ENCODE assay signal across 19 cellular contexts in genomic region chr16:86181526-86181925, GRCh38.
A peak's percentile ranks its signal among the peaks of the same experiment; 100 is the strongest.
DNase-seq lines count a peak whose midpoint lies in the region; ATAC-seq, FAIRE-seq and TF ChIP-seq lines count a peak whose summit lies in the region.
"Had no signal": no experiment of that assay in that cellular context is flagged by ENCODE, and none has a peak within 500 bp of the region (broad histone marks: within the 10 kb centered on the region; RNA-seq: fewer than 3 reads in every experiment).

No MANE protein-coding gene starts in this region.

- no peaks in the 10 kb centered on the region for H3K9me1 ChIP-seq in K562 (ENCODE audit: control insufficient read depth, insufficient read depth, low read length)

- POLR2A ChIA-PET in activated CD4-positive, alpha-beta T cell treated with anti-CD3 and anti-CD28 coated beads for 36 hours (lab: Charles Lee), result no interaction called here
- POLR2A ChIA-PET in K562 (lab: Yijun Ruan, JAX), result no interaction called here

- no peaks in the 10 kb centered on the region for H3K9me3 ChIP-seq in K562 (replicated peaks; ENCODE audit: control insufficient read depth, insufficient read depth, low read depth, low read length)
- no peaks in the 10 kb centered on the region for H3K9me3 ChIP-seq in testis

- no TSS peak for BruUV-seq in K562 (replicated peaks; lab: Mats Ljungman, UMichigan)

- no peak for FAIRE-seq in K562 (lab: Jason Lieb, UNC)
- FAIRE-seq: D721Med, GM18507 had no signal

- no peak for ATAC-seq in activated CD4-positive, alpha-beta T cell treated with anti-CD3 and anti-CD28 coated beads for 36 hours
- peak; percentile 63; the same call in 2 of the 3 replicates for ATAC-seq in K562
- ATAC-seq in HG03108 (IDR thresholded peaks at IDR 0.05; ENCODE audit: unreplicated experiment), result no peak
- ATAC-seq: GM23338 had no signal

- peaks cover 2% of the 10 kb centered on the region for H3K27me3 Mint-ChIP-seq in activated CD4-positive, alpha-beta T cell treated with anti-CD3 and anti-CD28 coated beads for 36 hours
- peaks cover 4% of the 10 kb centered on the region for H3K27me3 Mint-ChIP-seq in activated naive CD8-positive, alpha-beta T cell treated with anti-CD3 and anti-CD28 coated beads for 36 hours
- H3K27me3 Mint-ChIP-seq: CD4-positive, alpha-beta memory T cell had no signal

- H3K27ac ChIP-seq in K562 (ENCODE audit: extremely low read depth, low read depth, low read length) (no peak overlapping the region), testis (no peak overlapping the region)
- H3K27ac ChIP-seq: 22Rv1, C4-2B, HL-60, KMS-11 had no signal

- CTCF ChIA-PET in activated CD4-positive, alpha-beta T cell treated with anti-CD3 and anti-CD28 coated beads for 36 hours (lab: Charles Lee), result no interaction called here
- CTCF ChIA-PET in K562 (lab: Yijun Ruan, JAX; ENCODE audit: low intra/inter-chr PET ratio), result no interaction called here

- H3K4me1 ChIP-seq in K562 (replicated peaks in 1 of 2; ENCODE audit: control insufficient read depth in 2 of 2, insufficient read depth in 2 of 2, low read length in 2 of 2) (peaks cover 0 to 4% of the 10 kb centered on the region in 2 experiments; a peak in 1 of 5 replicates), testis (no peaks in the 10 kb centered on the region)

- no peak overlapping the region for H3K4me3 ChIP-seq in K562
- no peak overlapping the region for H3K4me3 ChIP-seq in testis
- H3K4me3 ChIP-seq: GM23338 had no signal

- no peak overlapping the region for H3K27ac Mint-ChIP-seq in activated CD4-positive, alpha-beta T cell treated with anti-CD3 and anti-CD28 coated beads for 36 hours
- no peak overlapping the region for H3K27ac Mint-ChIP-seq in activated naive CD8-positive, alpha-beta T cell treated with anti-CD3 and anti-CD28 coated beads for 36 hours
- H3K27ac Mint-ChIP-seq: CD4-positive, alpha-beta memory T cell; GM23338 had no signal

- no peaks in the 10 kb centered on the region for H4K20me1 ChIP-seq in K562 (replicated peaks; ENCODE audit: control insufficient read depth, insufficient read depth, low read length)

- no peak for TF ChIP-seq EP300 in K562 (IDR thresholded peaks at IDR 0.05; ENCODE audit: low read length)

- DNase-seq in activated CD4-positive, alpha-beta T cell treated with anti-CD3 and anti-CD28 coated beads for 36 hours, result peak; percentile 6
- no peak for DNase-seq in activated CD4-positive, alpha-beta T cell treated with anti-CD3 and anti-CD28 coated beads for 48 hours
- DNase-seq in NAMALWA (ENCODE audit: low spot score) (peak; percentile 33), K562 (ENCODE audit: extremely low read depth in 1 of 4, low spot score in 3 of 4) (peak; percentile 16 to 57 (median 50)), testis (peak; percentile 73), NCI-H1436 (lab: John Stamatoyannopoulos, UW) (no peak)
- no peak for DNase-seq in activated naive CD8-positive, alpha-beta T cell treated with anti-CD3 and anti-CD28 coated beads for 36 hours
- DNase-seq: CD4-positive, alpha-beta memory T cell; COR-L47; GF-D8; H7 had no signal

- H3K36me3 ChIP-seq in K562 (ENCODE audit: control insufficient read depth, insufficient read depth, low read length) (no peaks in the 10 kb centered on the region), testis (ENCODE audit: low read depth, missing control alignments) (no peaks in the 10 kb centered on the region)

- TF ChIP-seq RAD21 in K562 (CRISPR knock-in tag; conservative IDR thresholded peaks at IDR 0.05 in 1 of 2, IDR thresholded peaks at IDR 0.05 in 1 of 2), result no peak

- no peak overlapping the region for H3K9ac ChIP-seq in K562 (ENCODE audit: insufficient read depth in 1 of 2, low read depth in 2 of 2, low read length in 2 of 2)
- H3K9ac ChIP-seq: KMS-11 had no signal

- no peaks in the 10 kb centered on the region for H3K4me1 Mint-ChIP-seq in activated CD4-positive, alpha-beta T cell treated with anti-CD3 and anti-CD28 coated beads for 36 hours
- H3K4me1 Mint-ChIP-seq in activated naive CD8-positive, alpha-beta T cell treated with anti-CD3 and anti-CD28 coated beads for 36 hours, result no peaks in the 10 kb centered on the region
- H3K4me1 Mint-ChIP-seq: CD4-positive, alpha-beta memory T cell; GM23338 had no signal

- intact Hi-C loops in activated CD4-positive, alpha-beta T cell treated with anti-CD3 and anti-CD28 coated beads for 36 hours (cut with DNase I, micrococcal nuclease), result no loop called here
- intact Hi-C loops in K562 (cut with micrococcal nuclease) (no loop called here), testis (cut with DNase I; ENCODE audit: low total_unique reads) (no loop called here)

- in situ Hi-C loops in K562 (cut with MboI), result no loop called here

- H2AFZ ChIP-seq in K562 (ENCODE audit: low read depth, low read length), result no peak overlapping the region
- H2AFZ ChIP-seq: GM23338 had no signal

- no peaks in the 10 kb centered on the region for H3K79me2 ChIP-seq in K562 (ENCODE audit: control insufficient read depth, insufficient read depth, low read length)

- TF ChIP-seq POLR2A in K562 (conservative IDR thresholded peaks at IDR 0.05), result no peak
- TF ChIP-seq POLR2A in testis (IDR thresholded peaks at IDR 0.05), result no peak

- H3K27me3 ChIP-seq in K562 (ENCODE audit: control insufficient read depth in 2 of 2, insufficient read depth in 2 of 2, low read length in 2 of 2) (peaks cover 3 to 11% of the 10 kb centered on the region in 2 experiments; a peak in 3 of 5 replicates), testis (no peaks in the 10 kb centered on the region)

- no peak overlapping the region for H3K4me3 Mint-ChIP-seq in activated CD4-positive, alpha-beta T cell treated with anti-CD3 and anti-CD28 coated beads for 36 hours
- no peak overlapping the region for H3K4me3 Mint-ChIP-seq in activated naive CD8-positive, alpha-beta T cell treated with anti-CD3 and anti-CD28 coated beads for 36 hours
- H3K4me3 Mint-ChIP-seq: CD4-positive, alpha-beta memory T cell; GM23338 had no signal

- 26% methylated on average over 15 of the region's 15 CpGs for WGBS in K562 (ENCODE audit: insufficient coverage, low coverage, missing lambda C conversion rate)
- WGBS in testis, 2 donors, result 54 to 75% methylated on average over 14 to 15 of the region's 15 CpGs

- no peak overlapping the region for H3K4me2 ChIP-seq in K562 (ENCODE audit: insufficient read depth, low read length)
- H3K4me2 ChIP-seq: GM23338, KMS-11 had no signal

- TF ChIP-seq CTCF in K562 (IDR thresholded peaks at IDR 0.05 in 2 of 3, conservative IDR thresholded peaks at IDR 0.05 in 1 of 3; ENCODE audit: insufficient read depth in 2 of 3, low read depth in 1 of 3, low read length in 3 of 3), result no peak
- no peak for TF ChIP-seq CTCF in testis (IDR thresholded peaks at IDR 0.05)

- H3K9me3 Mint-ChIP-seq in activated CD4-positive, alpha-beta T cell treated with anti-CD3 and anti-CD28 coated beads for 36 hours (ENCODE audit: low read depth), result no peaks in the 10 kb centered on the region
- H3K9me3 Mint-ChIP-seq in activated naive CD8-positive, alpha-beta T cell treated with anti-CD3 and anti-CD28 coated beads for 36 hours, result peaks cover 1% of the 10 kb centered on the region
- H3K9me3 Mint-ChIP-seq: GM23338 had no signal

- no peaks in the 10 kb centered on the region for H3K36me3 Mint-ChIP-seq in activated CD4-positive, alpha-beta T cell treated with anti-CD3 and anti-CD28 coated beads for 36 hours (ENCODE audit: low read depth)
- H3K36me3 Mint-ChIP-seq in activated naive CD8-positive, alpha-beta T cell treated with anti-CD3 and anti-CD28 coated beads for 36 hours, result no peaks in the 10 kb centered on the region
- H3K36me3 Mint-ChIP-seq: CD4-positive, alpha-beta memory T cell had no signal

Comparison
In these comparisons a context has a peak if more than half of its experiments do, and no peak if none do; other contexts are left out.
1. DNase-seq: peak in activated CD4-positive, alpha-beta T cell treated with anti-CD3 and anti-CD28 coated beads for 36 hours (single experiment), NAMALWA (single experiment), K562 (4 of 4) and testis (single experiment); none in activated CD4-positive, alpha-beta T cell treated with anti-CD3 and anti-CD28 coated beads for 48 hours (single experiment), NCI-H1436 (single experiment) and activated naive CD8-positive, alpha-beta T cell treated with anti-CD3 and anti-CD28 coated beads for 36 hours (single experiment).